19 cellular contexts compared by ENCODE assay signal in the genomic region with DNA sequence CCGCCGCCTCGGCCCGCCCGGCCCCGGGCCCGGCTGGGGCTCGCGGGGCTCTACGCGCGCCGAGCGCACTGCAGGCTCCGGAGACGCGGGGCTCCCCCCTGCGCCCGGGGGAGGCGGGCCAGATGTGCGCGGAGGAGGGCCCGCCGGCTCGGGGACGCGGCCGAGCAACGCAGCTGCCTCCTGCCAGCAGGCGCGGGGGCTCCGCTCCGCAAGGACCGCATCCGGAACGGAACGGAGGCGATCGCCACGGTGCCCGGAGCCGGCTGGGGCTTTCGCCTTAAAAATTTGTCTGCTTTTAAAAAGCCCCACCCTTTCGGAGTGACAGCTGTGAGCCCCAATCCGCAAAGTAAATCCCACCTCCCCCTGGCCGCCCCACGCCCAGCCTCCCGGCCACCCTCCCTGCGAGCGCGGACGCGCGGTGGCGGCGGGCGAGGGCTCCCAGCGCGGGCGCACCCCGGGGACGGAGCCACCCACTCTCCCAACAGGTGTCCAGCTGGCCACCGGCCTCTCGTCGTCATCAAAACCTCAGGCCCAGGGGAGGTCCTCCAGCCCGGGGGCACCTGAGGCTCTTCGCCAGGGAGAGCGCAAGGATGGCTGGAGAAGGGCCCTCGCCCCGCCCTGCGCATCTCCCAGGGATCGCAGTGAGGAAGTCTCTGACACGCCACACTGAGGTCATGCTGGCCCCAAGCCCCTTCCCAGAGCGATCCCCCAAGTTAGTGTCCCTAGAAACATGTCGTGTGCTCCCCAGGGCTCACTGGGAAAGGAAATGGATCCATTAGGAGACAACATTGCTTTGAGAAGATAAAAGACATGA. TPM values are rescaled to one million over a fixed set of nuclear protein-coding genes. Genes with fewer than 3 reads are reported as not detected.
DNase-seq lines count a peak whose midpoint lies in the region; ATAC-seq and TF ChIP-seq lines count a peak whose summit lies in the region.
"Had no signal": no experiment of that assay in that cellular context is flagged by ENCODE, and none has a peak within 500 bp of the region (broad histone marks: within the 10 kb centered on the region; RNA-seq: fewer than 3 reads in every experiment).

Gene TMEM132D (minus strand): TSS at position 70 of the 814 bp plus-strand sequence.

- no peaks in the 10 kb centered on the region for H3K36me3 Mint-ChIP-seq in type B pancreatic cell
- H3K36me3 Mint-ChIP-seq: natural killer cell treated with Interleukin-12 subunit alpha and Interleukin-12 subunit beta and Interleukin-15 and Interleukin-18, amount 100 ng/mL, for 72 hours had no signal

- WGBS in mesenchymal stem cell = 2% methylated on average over 46 of the region's 75 CpGs

- peaks cover 48 to 58% of the 10 kb centered on the region in 2 experiments for H3K27me3 ChIP-seq in mesenchymal stem cell (ENCODE audit: control insufficient read depth in 1 of 2, insufficient read depth in 1 of 2, low read length in 2 of 2)

- H2AFZ ChIP-seq in mesenchymal stem cell (ENCODE audit: low read depth, low read length) = no peak within 1 kb of the TSS

- no peaks in the 10 kb centered on the region for H3K4me1 Mint-ChIP-seq in type B pancreatic cell (ENCODE audit: unreplicated experiment)

- peaks cover 87% of the 10 kb centered on the region for H3K27me3 Mint-ChIP-seq in type B pancreatic cell

- H3K4me3 Mint-ChIP-seq in type B pancreatic cell = peak within 1 kb of the TSS; percentile 80
- H3K4me3 Mint-ChIP-seq: natural killer cell treated with Interleukin-12 subunit alpha and Interleukin-12 subunit beta and Interleukin-15 and Interleukin-18, amount 100 ng/mL, for 72 hours had no signal

- no peak for ATAC-seq in HG02678 (IDR thresholded peaks at IDR 0.05; ENCODE audit: unreplicated experiment)
- ATAC-seq: left cardiac atrium had no signal

- no peaks in the 10 kb centered on the region for H3K79me1 ChIP-seq in mesenchymal stem cell (replicated peaks; ENCODE audit: low read length, poor library complexity, severe bottlenecking)

- no peaks in the 10 kb centered on the region for H3K9me3 Mint-ChIP-seq in type B pancreatic cell
- H3K9me3 Mint-ChIP-seq: natural killer cell treated with Interleukin-12 subunit alpha and Interleukin-12 subunit beta and Interleukin-15 and Interleukin-18, amount 100 ng/mL, for 72 hours had no signal

- peak within 1 kb of the TSS; percentile 29 for H3K4me3 ChIP-seq in choroid plexus epithelial cell (ENCODE audit: low read depth, low read length)
- H3K4me3 ChIP-seq in mesenchymal stem cell (ENCODE audit: insufficient read depth in 1 of 2, low read depth in 1 of 2, low read length in 2 of 2) = peak within 1 kb of the TSS in 1 of 2 experiments; percentile 46
- H3K4me3 ChIP-seq: upper lobe of left lung had no signal

- H3K9me3 ChIP-seq in mesenchymal stem cell (ENCODE audit: control insufficient read depth, low read length) = no peaks in the 10 kb centered on the region
- H3K9me3 ChIP-seq: upper lobe of left lung had no signal

- H4K91ac ChIP-seq in mesenchymal stem cell (ENCODE audit: low read length) = no peak within 1 kb of the TSS

- H2BK120ac ChIP-seq in mesenchymal stem cell (ENCODE audit: low read depth, low read length) = no peak within 1 kb of the TSS

- no peak for TF ChIP-seq CTCF in choroid plexus epithelial cell (conservative IDR thresholded peaks at IDR 0.05; ENCODE audit: low read depth, low read length)
- TF ChIP-seq CTCF in type B pancreatic cell (conservative IDR thresholded peaks at IDR 0.05) = no peak

- DNase-seq in NCI-H2196 (lab: John Stamatoyannopoulos, UW; ENCODE audit: unreplicated experiment) = peak; percentile 16
- DNase-seq in NCI-H2196 treated with DMSO at 0.1 percent for 48 hours (lab: John Stamatoyannopoulos, UW; ENCODE audit: unreplicated experiment) = no peak
- no peak for DNase-seq in choroid plexus epithelial cell (ENCODE audit: low read depth)
- no peak for DNase-seq in mesenchymal stem cell
- no peak for DNase-seq in type B pancreatic cell (ENCODE audit: extremely low spot score, unreplicated experiment)
- DNase-seq in activated gamma-delta T cell treated with Interleukin-2 at 50 U/mL for 16 hours = no peak
- no peak for DNase-seq in germinal center (ENCODE audit: low spot score)
- DNase-seq: activated naive CD4-positive, alpha-beta T cell; left cardiac atrium; NCI-H2171; T-helper 9 cell had no signal

- no peaks in the 10 kb centered on the region for H3K36me3 ChIP-seq in mesenchymal stem cell (ENCODE audit: control insufficient read depth in 1 of 2, insufficient read depth in 2 of 2, low read depth in 1 of 2, low read length in 2 of 2)
- H3K36me3 ChIP-seq: upper lobe of left lung had no signal

- H3K9ac ChIP-seq in mesenchymal stem cell (ENCODE audit: low read length) = no peak within 1 kb of the TSS

- H2AK5ac ChIP-seq in mesenchymal stem cell (ENCODE audit: low read length, severe bottlenecking) = no peak within 1 kb of the TSS

- no peak within 1 kb of the TSS for H2BK15ac ChIP-seq in mesenchymal stem cell (ENCODE audit: low read depth, poor library complexity, severe bottlenecking)

- no peak within 1 kb of the TSS for H2BK5ac ChIP-seq in mesenchymal stem cell (ENCODE audit: low read depth, low read length, poor library complexity, severe bottlenecking)

- no peak within 1 kb of the TSS for H3K18ac ChIP-seq in mesenchymal stem cell (ENCODE audit: low read depth in 1 of 2, low read length in 2 of 2)

- H3K14ac ChIP-seq in mesenchymal stem cell (ENCODE audit: low read length in 2 of 2) = no peak within 1 kb of the TSS

- H2BK12ac ChIP-seq in mesenchymal stem cell (ENCODE audit: low read length in 2 of 2) = no peak within 1 kb of the TSS

- no peak within 1 kb of the TSS for H3K27ac ChIP-seq in mesenchymal stem cell (ENCODE audit: low read length, poor library complexity, severe bottlenecking)
- H3K27ac ChIP-seq: RWPE1, upper lobe of left lung had no signal

- H3K4me1 ChIP-seq in mesenchymal stem cell (ENCODE audit: control insufficient read depth, insufficient read depth, low read depth, low read length) = peaks cover 20% of the 10 kb centered on the region
- H3K4me1 ChIP-seq: upper lobe of left lung had no signal

- H4K8ac ChIP-seq in mesenchymal stem cell (ENCODE audit: low read length) = no peak within 1 kb of the TSS

- H3K27ac Mint-ChIP-seq in type B pancreatic cell = no peak within 1 kb of the TSS
- H3K27ac Mint-ChIP-seq: natural killer cell treated with Interleukin-12 subunit alpha and Interleukin-12 subunit beta and Interleukin-15 and Interleukin-18, amount 100 ng/mL, for 72 hours had no signal

- H3K23ac ChIP-seq in mesenchymal stem cell (ENCODE audit: low read length in 2 of 2) = no peak within 1 kb of the TSS

- H3K4me2 ChIP-seq in mesenchymal stem cell (ENCODE audit: low read length, poor library complexity, severe bottlenecking) = peak within 1 kb of the TSS; percentile 81

- no peak within 1 kb of the TSS for H3K4ac ChIP-seq in mesenchymal stem cell (ENCODE audit: low read depth in 1 of 2, low read length in 2 of 2)

RNA-seq across cellular contexts. Expression of gene TMEM132D, which starts in this region (rescaled TPM):
- polyA plus RNA-seq in mesenchymal stem cell (2013, experiment 1 of 2) = not detected
- polyA plus RNA-seq in mesenchymal stem cell (2013, experiment 2 of 2) = not detected
- total RNA-seq in type B pancreatic cell (ENCODE audit: low replicate concordance) = 1.8 and 1.9 TPM in 2 replicates
- total RNA-seq: A673; activated CD8-positive, alpha-beta memory T cell treated with anti-CD3 and anti-CD28 coated beads for 36 hours; fibroblast of lung; MCF 10A; natural killer cell treated with Interleukin-12 subunit alpha and Interleukin-12 subunit beta and Interleukin-15 and Interleukin-18, amount 100 ng/mL, for 72 hours had no signal
- polyA plus RNA-seq: fibroblast of lung had no signal
